Comparison of ENCODE assay signal across 30 cellular contexts in genomic region chr7:36131499-36131898, GRCh38.
"Had no signal": no experiment of that assay in that cellular context is flagged by ENCODE, and none has a peak within 500 bp of the region (broad histone marks: within the 10 kb centered on the region; RNA-seq: fewer than 3 reads in every experiment).

No MANE protein-coding gene starts in this region.

- FAIRE-seq: endothelial cell of umbilical vein, frontal cortex, islet of Langerhans, urothelium cell line had no signal

- H3K27ac Mint-ChIP-seq: activated B cell treated with CpG ODN at 0.5 μM for 24 hours; activated CD4-positive, alpha-beta T cell treated with anti-CD3 and anti-CD28 coated beads for 36 hours; activated naive CD4-positive, alpha-beta T cell treated with anti-CD3 and anti-CD28 coated beads, Interleukin-2, amount 50 U/mL, for 72 hours; activated T-cell treated with anti-CD3 and anti-CD28 coated beads, Interleukin-2, amount 50 U/mL, for 24 hours; activated T-helper 17 cell treated with anti-CD3 and anti-CD28 coated beads, Interleukin-2, amount 50 U/mL, for 72 hours; memory B cell; neural progenitor cell; progenitor cell of endocrine pancreas; stimulated activated memory B cell treated with anti-CD40 and anti-IgM and Interleukin-4, amounts not matched to agents 10 μg/mL and 1 μg/mL and 100 μg/mL, for 72 hours; T-helper 17 cell had no signal

- H3K36me3 Mint-ChIP-seq: activated naive CD4-positive, alpha-beta T cell treated with anti-CD3 and anti-CD28 coated beads, Interleukin-2, amount 50 U/mL, for 72 hours; brain; memory B cell; naive thymus-derived CD4-positive, alpha-beta T cell; neural progenitor cell; stimulated activated memory B cell treated with anti-CD40 and anti-IgM and Interleukin-4, amounts not matched to agents 10 μg/mL and 1 μg/mL and 100 μg/mL, for 72 hours had no signal

- H3K4me3 Mint-ChIP-seq: activated B cell treated with CpG ODN at 0.5 μM for 24 hours; activated CD4-positive, alpha-beta T cell treated with anti-CD3 and anti-CD28 coated beads for 36 hours; activated T-cell treated with anti-CD3 and anti-CD28 coated beads, Interleukin-2, amount 50 U/mL, for 24 hours; activated T-helper 17 cell treated with anti-CD3 and anti-CD28 coated beads, Interleukin-2, amount 50 U/mL, for 72 hours; brain; memory B cell; naive thymus-derived CD4-positive, alpha-beta T cell; neural progenitor cell; stimulated activated memory B cell treated with anti-CD40 and anti-IgM and Interleukin-4, amounts not matched to agents 10 μg/mL and 1 μg/mL and 100 μg/mL, for 72 hours; T-helper 17 cell had no signal

- H3K27me3 Mint-ChIP-seq: activated CD4-positive, alpha-beta T cell treated with anti-CD3 and anti-CD28 coated beads for 36 hours; activated T-cell treated with anti-CD3 and anti-CD28 coated beads, Interleukin-2, amount 50 U/mL, for 24 hours; activated T-helper 17 cell treated with anti-CD3 and anti-CD28 coated beads, Interleukin-2, amount 50 U/mL, for 72 hours; brain; progenitor cell of endocrine pancreas; T-helper 17 cell had no signal

- H3K36me3 ChIP-seq: neural progenitor cell, stomach, suprapubic skin, transverse colon had no signal

- H3K9me3 Mint-ChIP-seq: activated B cell treated with CpG ODN at 0.5 μM for 24 hours; activated naive CD4-positive, alpha-beta T cell treated with anti-CD3 and anti-CD28 coated beads, Interleukin-2, amount 50 U/mL, for 72 hours; activated T-cell treated with anti-CD3 and anti-CD28 coated beads, Interleukin-2, amount 50 U/mL, for 24 hours; activated T-helper 17 cell treated with anti-CD3 and anti-CD28 coated beads, Interleukin-2, amount 50 U/mL, for 72 hours; memory B cell; neural progenitor cell; stimulated activated memory B cell treated with anti-CD40 and anti-IgM and Interleukin-4, amounts not matched to agents 10 μg/mL and 1 μg/mL and 100 μg/mL, for 72 hours had no signal

- H3K4me3 ChIP-seq: neural progenitor cell, skin epidermis, stomach, suprapubic skin, transverse colon had no signal

- H3K27ac ChIP-seq: neural progenitor cell, skin epidermis, suprapubic skin, transverse colon had no signal

- H3K9me3 ChIP-seq: stomach, suprapubic skin, transverse colon had no signal

- H3K4me2 ChIP-seq: neural progenitor cell had no signal

- H3K4me1 ChIP-seq: neural progenitor cell had no signal

- H3K4me1 Mint-ChIP-seq: activated B cell treated with CpG ODN at 0.5 μM for 24 hours; memory B cell; neural progenitor cell; stimulated activated memory B cell treated with anti-CD40 and anti-IgM and Interleukin-4, amounts not matched to agents 10 μg/mL and 1 μg/mL and 100 μg/mL, for 72 hours had no signal

- DNase-seq: activated B cell treated with CpG ODN at 0.5 μM for 24 hours; activated CD4-positive, alpha-beta T cell treated with anti-CD3 and anti-CD28 coated beads for 36 hours; activated CD4-positive, alpha-beta T cell treated with anti-CD3 and anti-CD28 coated beads, Interleukin-2, amount 50 U/mL, for 4 hours; activated CD8-positive, alpha-beta memory T cell treated with anti-CD3 and anti-CD28 coated beads for 24 hours; activated CD8-positive, alpha-beta memory T cell treated with anti-CD3 and anti-CD28 coated beads, Interleukin-2, amount 50 U/mL, for 4 hours; activated T-cell treated with anti-CD3 and anti-CD28 coated beads, Interleukin-2, amount 50 U/mL, for 24 hours; aorta; caudate nucleus; dermis blood vessel endothelial cell; effector CD8-positive, alpha-beta T cell; head of caudate nucleus; naive thymus-derived CD4-positive, alpha-beta T cell; stimulated activated CD4-positive, alpha-beta T cell treated with anti-CD3 and anti-CD28 coated beads, Interleukin-2, amount 100 ng/mL, for 24 hours; stomach; T-helper 17 cell; transverse colon had no signal

- ATAC-seq: activated CD4-positive, alpha-beta T cell treated with anti-CD3 and anti-CD28 coated beads for 36 hours; activated naive CD4-positive, alpha-beta T cell treated with anti-CD3 and anti-CD28 coated beads, Interleukin-2, amount 50 U/mL, for 72 hours; activated T-helper 17 cell treated with anti-CD3 and anti-CD28 coated beads, Interleukin-2, amount 50 U/mL, for 72 hours; esophagus mucosa; naive thymus-derived CD4-positive, alpha-beta T cell; stimulated activated memory B cell treated with anti-CD40 and anti-IgM and Interleukin-4, amounts not matched to agents 10 μg/mL and 1 μg/mL and 100 μg/mL, for 72 hours; T-helper 17 cell had no signal

- H3K9ac ChIP-seq: neural progenitor cell had no signal

- H3K27me3 ChIP-seq: neural progenitor cell, stomach, suprapubic skin, transverse colon had no signal
